16 cellular contexts compared by ENCODE assay signal in genomic region chr5:55934117-55934613, GRCh38.
DNase-seq lines count a peak whose midpoint lies in the region; ATAC-seq, FAIRE-seq and TF ChIP-seq lines count a peak whose summit lies in the region.
"Had no signal": no experiment of that assay in that cellular context is flagged by ENCODE, and none has a peak within 500 bp of the region (broad histone marks: within the 10 kb centered on the region; RNA-seq: fewer than 3 reads in every experiment).

No MANE protein-coding gene starts in this region.

- no peaks in the 10 kb centered on the region for H3K4me1 ChIP-seq in PC-3 (ENCODE audit: insufficient read depth, low read length)
- H3K4me1 ChIP-seq: gastrocnemius medialis, parathyroid adenoma had no signal

- no peaks in the 10 kb centered on the region for H3K79me2 ChIP-seq in PC-3 (ENCODE audit: low read length)
- H3K79me2 ChIP-seq: parathyroid adenoma had no signal

- CTCF ChIA-PET in PC-3 (lab: Charles Lee), result no interaction called here

- TSS peak; percentile 2 for BruUV-seq in PC-3 (replicated peaks; lab: Mats Ljungman, UMichigan)

- POLR2A ChIA-PET in PC-3 (lab: Charles Lee; ENCODE audit: unreplicated experiment), result no interaction called here

- no peak for TF ChIP-seq CTCF in PC-3 (conservative IDR thresholded peaks at IDR 0.05; ENCODE audit: low read depth, low read length)

- H3K4me2 ChIP-seq in PC-3 (ENCODE audit: low read length), result no peak overlapping the region

- no peak overlapping the region for H3K27ac ChIP-seq in PC-3 (ENCODE audit: low read length)
- no peak overlapping the region for H3K27ac ChIP-seq in epithelial cell of prostate
- H3K27ac ChIP-seq: gastrocnemius medialis, parathyroid adenoma had no signal

- H3K36me3 Mint-ChIP-seq in T-helper 2 cell treated with Interferon-gamma antibody and Interleukin-4, amounts not matched to agents 5 μg/mL and 100 μg/mL, for 36 hours (ENCODE audit: low read depth), result peaks cover 20% of the 10 kb centered on the region
- H3K36me3 Mint-ChIP-seq: brain had no signal

- no peak overlapping the region for H3K4me3 ChIP-seq in PC-3 (ENCODE audit: low read length)
- H3K4me3 ChIP-seq: gastrocnemius medialis had no signal

- H2AFZ ChIP-seq in PC-3 (ENCODE audit: low read length), result no peak overlapping the region
- H2AFZ ChIP-seq: parathyroid adenoma had no signal

- ATAC-seq in PC-3, result no peak
- ATAC-seq in stimulated activated naive CD8-positive, alpha-beta T cell treated with anti-CD3 and anti-CD28 coated beads, Interleukin-15, Interleukin-2, amounts not matched to agents 100 U/mL and 50 U/mL, for 24 hours, result no peak
- ATAC-seq: gastrocnemius medialis had no signal

- intact Hi-C loops in PC-3 (cut with micrococcal nuclease), result no loop called here

- no peak overlapping the region for H3K27ac Mint-ChIP-seq in T-helper 2 cell treated with Interferon-gamma antibody and Interleukin-4, amounts not matched to agents 5 μg/mL and 100 μg/mL, for 36 hours

- H3K36me3 ChIP-seq in PC-3 (ENCODE audit: low read depth, low read length), result no peaks in the 10 kb centered on the region

- H3K9me3 Mint-ChIP-seq in T-helper 2 cell treated with Interferon-gamma antibody and Interleukin-4, amounts not matched to agents 5 μg/mL and 100 μg/mL, for 36 hours, result no peaks in the 10 kb centered on the region
- H3K9me3 Mint-ChIP-seq: brain had no signal

- no peaks in the 10 kb centered on the region for H4K20me1 ChIP-seq in PC-3 (ENCODE audit: low read length)

- H3K27me3 ChIP-seq in PC-3 (ENCODE audit: low read length), result no peaks in the 10 kb centered on the region
- H3K27me3 ChIP-seq: gastrocnemius medialis had no signal

- FAIRE-seq in HTR-8/SVneo (lab: Jason Lieb, UNC), result no peak

- peaks cover 2% of the 10 kb centered on the region for H3K4me1 Mint-ChIP-seq in T-helper 2 cell treated with Interferon-gamma antibody and Interleukin-4, amounts not matched to agents 5 μg/mL and 100 μg/mL, for 36 hours (ENCODE audit: low read depth)

- no peak overlapping the region for H3K9ac ChIP-seq in PC-3 (ENCODE audit: low read length)
- H3K9ac ChIP-seq: parathyroid adenoma had no signal

- no peaks in the 10 kb centered on the region for H3K9me3 ChIP-seq in PC-3 (ENCODE audit: low read length)
- H3K9me3 ChIP-seq: gastrocnemius medialis had no signal

- no peak overlapping the region for H3K4me3 Mint-ChIP-seq in T-helper 2 cell treated with Interferon-gamma antibody and Interleukin-4, amounts not matched to agents 5 μg/mL and 100 μg/mL, for 36 hours
- H3K4me3 Mint-ChIP-seq: brain had no signal

- no peaks in the 10 kb centered on the region for H3K27me3 Mint-ChIP-seq in T-helper 2 cell treated with Interferon-gamma antibody and Interleukin-4, amounts not matched to agents 5 μg/mL and 100 μg/mL, for 36 hours (ENCODE audit: low read depth)

- no peaks in the 10 kb centered on the region for H3K9me2 ChIP-seq in PC-3 (replicated peaks; ENCODE audit: low read length)

- H3F3A ChIP-seq in PC-3 (ENCODE audit: low read length, unreplicated experiment), result no peaks in the 10 kb centered on the region

- DNase-seq in H4 (ENCODE audit: low spot score) (peak; percentile 16), PC-3 (peak; percentile 31), epithelial cell of prostate (ENCODE audit: low read depth, low spot score) (peak; percentile 16), mucosa of gallbladder (ENCODE audit: low spot score) (peak; percentile 73), HTR-8/SVneo (ENCODE audit: insufficient read length, low spot score) (no peak)
- DNase-seq in stimulated activated CD4-positive, alpha-beta T cell treated with anti-CD3 and anti-CD28 coated beads, Interleukin-2, amount 100 ng/mL, for 24 hours, result no peak
- no peak for DNase-seq in stimulated activated naive CD8-positive, alpha-beta T cell treated with anti-CD3 and anti-CD28 coated beads, Interleukin-15, Interleukin-2, amounts not matched to agents 100 U/mL and 50 U/mL, for 24 hours
- no peak for DNase-seq in T-helper 2 cell treated with Interferon-gamma antibody and Interleukin-4, amounts not matched to agents 5 μg/mL and 100 μg/mL, for 36 hours (ENCODE audit: low spot score)
- DNase-seq: activated effector memory CD4-positive, alpha-beta T cell treated with anti-CD3 and anti-CD28 coated beads, Interleukin-2, amount 50 U/mL, for 16 hours; AML-193; effector memory CD4-positive, alpha-beta T cell; gastrocnemius medialis; MM.1S; NCI-H2171 treated with DMSO at 0.1 percent for 48 hours had no signal

Comparison
In these comparisons a context has a peak if more than half of its experiments do, and no peak if none do; other contexts are left out.
1. DNase-seq: peak in H4 (single experiment), PC-3 (single experiment), epithelial cell of prostate (single experiment) and mucosa of gallbladder (single experiment); none in HTR-8/SVneo (single experiment), stimulated activated CD4-positive, alpha-beta T cell treated with anti-CD3 and anti-CD28 coated beads, Interleukin-2, amount 100 ng/mL, for 24 hours (0 of 2), stimulated activated naive CD8-positive, alpha-beta T cell treated with anti-CD3 and anti-CD28 coated beads, Interleukin-15, Interleukin-2, amounts not matched to agents 100 U/mL and 50 U/mL, for 24 hours (single experiment) and T-helper 2 cell treated with Interferon-gamma antibody and Interleukin-4, amounts not matched to agents 5 μg/mL and 100 μg/mL, for 36 hours (single experiment).